21 cellular contexts compared by ENCODE assay signal in genomic region chr1:180815188-180815587, GRCh38.
DNase-seq lines count a peak whose midpoint lies in the region; ATAC-seq, FAIRE-seq and TF ChIP-seq lines count a peak whose summit lies in the region.
"Had no signal": no experiment of that assay in that cellular context is flagged by ENCODE, and none has a peak within 500 bp of the region (broad histone marks: within the 10 kb centered on the region; RNA-seq: fewer than 3 reads in every experiment).

No MANE protein-coding gene starts in this region.

- TF ChIP-seq CTCF in Caco-2 (IDR thresholded peaks at IDR 0.05; ENCODE audit: insufficient read depth in 1 of 2, low read depth in 1 of 2, low read length in 1 of 2, severe bottlenecking in 1 of 2, unreplicated experiment in 1 of 2), result no peak

- POLR2A ChIA-PET in Caco-2 (lab: Charles Lee), result no interaction called here

- no peaks in the 10 kb centered on the region for H3K27me3 Mint-ChIP-seq in Caco-2 (ENCODE audit: insufficient read depth, unreplicated experiment)
- H3K27me3 Mint-ChIP-seq: activated T-cell treated with anti-CD3 and anti-CD28 coated beads, Interleukin-2, amount 50 U/mL, for 24 hours; CD4-positive, alpha-beta T cell had no signal

- DNase-seq in Caco-2 (peak in 1 of 2 experiments; percentile 26), DMS53 treated with DMSO at 0.1 percent for 48 hours (lab: John Stamatoyannopoulos, UW; ENCODE audit: unreplicated experiment) (peak; percentile 85), NCI-H2171 (lab: John Stamatoyannopoulos, UW) (peak; percentile 9), DMS79 treated with DMSO at 0.1 percent for 48 hours (lab: John Stamatoyannopoulos, UW) (no peak), C1 segment of cervical spinal cord (lab: John Stamatoyannopoulos, UW) (no peak)
- DNase-seq in stimulated activated naive CD8-positive, alpha-beta T cell treated with anti-CD3 and anti-CD28 coated beads, Interleukin-15, Interleukin-2, amounts not matched to agents 100 U/mL and 50 U/mL, for 24 hours, result no peak
- DNase-seq: activated CD8-positive, alpha-beta memory T cell treated with anti-CD3 and anti-CD28 coated beads for 24 hours; activated naive CD4-positive, alpha-beta T cell treated with Interleukin-2 at 50 U/mL for 16 hours; activated T-cell treated with anti-CD3 and anti-CD28 coated beads, Interleukin-2, amount 50 U/mL, for 24 hours; amniotic stem cell; CD4-positive, alpha-beta T cell; HFFc6; left cardiac atrium; nucleus accumbens; Peyer's patch; stimulated activated CD4-positive, alpha-beta T cell treated with anti-CD3 and anti-CD28 coated beads, Interleukin-4, amount 100 ng/mL, for 24 hours; stimulated activated naive CD4-positive, alpha-beta T cell treated with Interleukin-2 at 50 U/mL for 16 hours had no signal

- no TSS peak for BruUV-seq in Caco-2 (replicated peaks; lab: Mats Ljungman, UMichigan)

- H3K4me1 ChIP-seq in Caco-2, result peaks cover 35% of the 10 kb centered on the region
- H3K4me1 ChIP-seq: Peyer's patch had no signal

- no peaks in the 10 kb centered on the region for H3K36me3 ChIP-seq in Caco-2 (ENCODE audit: control insufficient read depth, insufficient read depth, low read length)

- peak overlapping the region; percentile 41 for H3K4me3 Mint-ChIP-seq in Caco-2 (ENCODE audit: unreplicated experiment)
- H3K4me3 Mint-ChIP-seq: activated T-cell treated with anti-CD3 and anti-CD28 coated beads, Interleukin-2, amount 50 U/mL, for 24 hours; CD4-positive, alpha-beta T cell; HFFc6 had no signal

- intact Hi-C loops in Caco-2 (cut with micrococcal nuclease; ENCODE audit: unreplicated experiment), result loop anchor here (1.0 to 5.0 kb wide), 3 partner anchors 47 to 179 kb away; no protein-coding TSS in a partner anchor

- no peaks in the 10 kb centered on the region for H3K27me3 ChIP-seq in Caco-2 (replicated peaks; ENCODE audit: control insufficient read depth, insufficient read depth, low read length)
- H3K27me3 ChIP-seq: Peyer's patch had no signal

- peaks cover 19% of the 10 kb centered on the region for H3K4me1 Mint-ChIP-seq in Caco-2 (ENCODE audit: low read depth, unreplicated experiment)

- peak; percentile 59 for FAIRE-seq in TTC549 (lab: Jason Lieb, UNC)
- FAIRE-seq: bronchial epithelial cell, GM12878 had no signal

- H3K9me3 Mint-ChIP-seq in Caco-2 (ENCODE audit: unreplicated experiment), result no peaks in the 10 kb centered on the region
- H3K9me3 Mint-ChIP-seq: activated T-cell treated with anti-CD3 and anti-CD28 coated beads, Interleukin-2, amount 50 U/mL, for 24 hours; CD4-positive, alpha-beta T cell; HFFc6 had no signal

- CTCF ChIA-PET in Caco-2 (lab: Charles Lee), result no interaction called here

- no peak overlapping the region for H3K27ac Mint-ChIP-seq in Caco-2 (ENCODE audit: unreplicated experiment)
- H3K27ac Mint-ChIP-seq: activated T-cell treated with anti-CD3 and anti-CD28 coated beads, Interleukin-2, amount 50 U/mL, for 24 hours; CD4-positive, alpha-beta T cell; HFFc6 had no signal

- peaks cover 6% of the 10 kb centered on the region for H3K36me3 Mint-ChIP-seq in Caco-2 (ENCODE audit: insufficient read depth, unreplicated experiment)

- H3K4me3 ChIP-seq in Caco-2 (ENCODE audit: low read depth, low read length), result no peak overlapping the region
- H3K4me3 ChIP-seq: coronary artery, GM12878, Peyer's patch had no signal

- H3K9me3 ChIP-seq in Caco-2, result no peaks in the 10 kb centered on the region
- H3K9me3 ChIP-seq: Peyer's patch had no signal

- no peak for ATAC-seq in stimulated activated naive CD8-positive, alpha-beta T cell treated with anti-CD3 and anti-CD28 coated beads, Interleukin-15, Interleukin-2, amounts not matched to agents 100 U/mL and 50 U/mL, for 24 hours
- ATAC-seq: GM12878, left cardiac atrium had no signal

Comparison
In these comparisons a context has a peak if more than half of its experiments do, and no peak if none do; other contexts are left out.
1. DNase-seq: peak in DMS53 treated with DMSO at 0.1 percent for 48 hours (single experiment) and NCI-H2171 (single experiment); none in stimulated activated naive CD8-positive, alpha-beta T cell treated with anti-CD3 and anti-CD28 coated beads, Interleukin-15, Interleukin-2, amounts not matched to agents 100 U/mL and 50 U/mL, for 24 hours (single experiment), DMS79 treated with DMSO at 0.1 percent for 48 hours (single experiment) and C1 segment of cervical spinal cord (0 of 14).